26 cellular contexts compared by ENCODE assay signal in the genomic region with DNA sequence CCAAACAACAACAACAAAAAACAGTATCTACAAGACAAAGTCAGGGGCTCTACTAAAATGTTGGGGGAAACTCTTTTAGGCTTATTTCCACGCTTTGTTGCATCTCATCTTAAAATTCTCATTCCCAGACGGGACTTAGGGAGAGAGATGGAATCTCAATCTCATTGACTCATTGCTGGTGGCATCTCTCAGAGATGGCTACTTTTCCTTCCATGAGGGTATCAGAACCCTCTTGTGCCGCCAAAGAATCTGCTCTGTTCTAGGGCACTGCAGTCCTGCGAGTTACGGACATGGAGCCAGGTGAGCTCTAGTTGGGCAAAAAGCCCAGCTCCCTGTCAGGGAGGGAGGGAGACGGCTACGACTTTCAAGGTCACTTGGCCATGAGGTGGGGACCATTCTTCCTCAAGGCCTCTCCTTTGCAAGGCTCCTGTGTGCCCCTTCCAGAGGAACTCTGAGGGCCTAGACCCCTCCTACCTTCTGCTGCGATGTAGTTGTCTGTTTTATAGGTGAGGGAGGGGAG.
DNase-seq lines count a peak whose midpoint lies in the region; ATAC-seq, FAIRE-seq and TF ChIP-seq lines count a peak whose summit lies in the region.
"Had no signal": no experiment of that assay in that cellular context is flagged by ENCODE, and none has a peak within 500 bp of the region (broad histone marks: within the 10 kb centered on the region; RNA-seq: fewer than 3 reads in every experiment).

No MANE protein-coding gene starts in this region.

- H3K4me3 Mint-ChIP-seq in GM23338, result no peak overlapping the region
- H3K4me3 Mint-ChIP-seq: B cell; CD4-positive, alpha-beta T cell; CD8-positive, alpha-beta T cell had no signal

- H2AK5ac ChIP-seq in H1 (ENCODE audit: low read depth, low read length), result no peak overlapping the region
- peak overlapping the region; percentile 84 for H2AK5ac ChIP-seq in trophoblast cell (ENCODE audit: low read length)

- H2BK5ac ChIP-seq in H1 (ENCODE audit: low read depth, low read length) (peak overlapping the region; percentile 44; the same call in 1 of the 2 replicates), trophoblast cell (ENCODE audit: low read depth, low read length, poor library complexity) (peak overlapping the region; percentile 31)

- H4K8ac ChIP-seq in H1 (ENCODE audit: extremely low read depth, insufficient read depth, low read length) (no peak overlapping the region), trophoblast cell (ENCODE audit: low read depth, low read length) (no peak overlapping the region)

- no peaks in the 10 kb centered on the region; the same call in 1 of the 2 replicates for H3K23me2 ChIP-seq in H1 (ENCODE audit: low read depth, low read length)

- no peaks in the 10 kb centered on the region for H3K36me3 ChIP-seq in GM23338 (ENCODE audit: insufficient read depth)
- no peaks in the 10 kb centered on the region for H3K36me3 ChIP-seq in H1 (ENCODE audit: control insufficient read depth in 2 of 4, insufficient read depth in 4 of 4, low read length in 3 of 4)
- H3K36me3 ChIP-seq in trophoblast cell (ENCODE audit: control insufficient read depth in 1 of 2, insufficient read depth in 2 of 2, low read length in 2 of 2), result no peaks in the 10 kb centered on the region
- no peaks in the 10 kb centered on the region for H3K36me3 ChIP-seq in thyroid gland
- H3K36me3 ChIP-seq: BLaER1 treated with 17β-estradiol and CSF1 and Interleukin-3, amounts not matched to agents 10 nM and 100 nM had no signal

- ATAC-seq in GM23338, result no peak
- ATAC-seq: A549; CD8-positive, alpha-beta T cell; GM12878 had no signal

- no peak for FAIRE-seq in H1 (lab: Jason Lieb, UNC)
- FAIRE-seq: A549, GM12878, GM12892, GM18507 had no signal

- no peak for TF ChIP-seq EP300 in H1 (IDR thresholded peaks at IDR 0.05; ENCODE audit: borderline replicate concordance in 1 of 2, low read depth in 2 of 2, low read length in 2 of 2)

- peaks cover 16% of the 10 kb centered on the region for H3K4me1 Mint-ChIP-seq in GM23338
- H3K4me1 Mint-ChIP-seq: B cell had no signal

- H3K79me1 ChIP-seq in H1 (ENCODE audit: low read depth, low read length), result no peaks in the 10 kb centered on the region
- peaks cover 18% of the 10 kb centered on the region for H3K79me1 ChIP-seq in trophoblast cell (ENCODE audit: low read length)

- H3K79me2 ChIP-seq in GM23338 (replicated peaks; ENCODE audit: insufficient read depth) (no peaks in the 10 kb centered on the region), H1 (ENCODE audit: control insufficient read depth in 1 of 2, insufficient read depth in 2 of 2, low read length in 2 of 2) (no peaks in the 10 kb centered on the region), trophoblast cell (ENCODE audit: control insufficient read depth, insufficient read depth, low read length, poor library complexity) (peaks cover 1% of the 10 kb centered on the region)

- H4K20me1 ChIP-seq in GM23338 (replicated peaks; ENCODE audit: insufficient read depth) (no peaks in the 10 kb centered on the region), H1 (replicated peaks in 1 of 2; ENCODE audit: control insufficient read depth in 1 of 2, insufficient read depth in 2 of 2, low read length in 2 of 2) (no peaks in the 10 kb centered on the region)
- H4K20me1 ChIP-seq: BLaER1 treated with 17β-estradiol and CSF1 and Interleukin-3, amounts not matched to agents 10 nM and 100 nM had no signal

- H3K9me3 ChIP-seq in H1 (ENCODE audit: insufficient read depth in 2 of 2, low read depth in 1 of 2, low read length in 1 of 2), result no peaks in the 10 kb centered on the region
- peaks cover 3% of the 10 kb centered on the region for H3K9me3 ChIP-seq in trophoblast cell (ENCODE audit: insufficient read depth, low read depth, low read length)
- H3K9me3 ChIP-seq in thyroid gland, result no peaks in the 10 kb centered on the region
- H3K9me3 ChIP-seq: A549 had no signal

- intact Hi-C loops in thyroid gland (cut with DNase I) (no loop called here), posterior vena cava (cut with DNase I) (no loop called here)

- no peak overlapping the region for H3K23ac ChIP-seq in H1 (ENCODE audit: insufficient read length)
- no peak overlapping the region for H3K23ac ChIP-seq in trophoblast cell (ENCODE audit: low read length)

- no peak overlapping the region for H3K27ac Mint-ChIP-seq in GM23338
- H3K27ac Mint-ChIP-seq: B cell; CD4-positive, alpha-beta T cell; CD8-positive, alpha-beta T cell had no signal

- 0 out of 2 replicates have a peak overlapping the region, but pooled peaks have one; percentile 66 for H2AFZ ChIP-seq in GM23338
- no peak overlapping the region for H2AFZ ChIP-seq in H1 (ENCODE audit: low read length)
- no peak overlapping the region for H2AFZ ChIP-seq in trophoblast cell (ENCODE audit: insufficient read depth, low read length, poor library complexity)

- peaks cover 3% of the 10 kb centered on the region for H3K27me3 Mint-ChIP-seq in GM23338 (ENCODE audit: insufficient read depth, low read depth, poor library complexity)

- peaks cover 9% of the 10 kb centered on the region for H3F3A ChIP-seq in GM23338 (replicated peaks; ENCODE audit: low read depth)

- H4K12ac ChIP-seq in trophoblast cell (ENCODE audit: low read depth, low read length), result no peak overlapping the region

- no peak overlapping the region for H3K9ac ChIP-seq in H1 (replicated peaks in 1 of 4; ENCODE audit: extremely low read depth in 1 of 4, low read depth in 3 of 4, low read length in 3 of 4)
- H3K9ac ChIP-seq in trophoblast cell (ENCODE audit: low read length), result no peak overlapping the region
- H3K9ac ChIP-seq: BLaER1 treated with 17β-estradiol and CSF1 and Interleukin-3, amounts not matched to agents 10 nM and 100 nM had no signal

- no peaks in the 10 kb centered on the region for H3K27me3 ChIP-seq in GM23338 (ENCODE audit: insufficient read depth)
- H3K27me3 ChIP-seq in H1 (replicated peaks in 1 of 4; ENCODE audit: control insufficient read depth in 3 of 4, extremely low read depth in 1 of 4, insufficient read depth in 3 of 4, low read length in 3 of 4), result no peaks in the 10 kb centered on the region
- H3K27me3 ChIP-seq in trophoblast cell (ENCODE audit: insufficient read depth, low read length), result no peaks in the 10 kb centered on the region
- H3K27me3 ChIP-seq in thyroid gland, result no peaks in the 10 kb centered on the region
- H3K27me3 ChIP-seq: BLaER1 treated with 17β-estradiol and CSF1 and Interleukin-3, amounts not matched to agents 10 nM and 100 nM had no signal

- H2BK120ac ChIP-seq in H1 (replicated peaks; ENCODE audit: low read depth, low read length) (no peak overlapping the region), trophoblast cell (ENCODE audit: insufficient read depth, low read length, poor library complexity) (peak overlapping the region; percentile 85)

- WGBS in H1 (ENCODE audit: extremely low coverage in 1 of 2, insufficient coverage in 1 of 2, insufficient read length in 1 of 2, insufficient replicate concordance in 2 of 2, low coverage in 1 of 2, low lambda C conversion rate in 2 of 2, missing lambda C conversion rate in 1 of 2), 2 experiments, result 71% methylated on average over 8 of the region's 8 CpGs; no CpG with 5 or more reads in 1 of the 2 experiments
- WGBS in trophoblast cell (ENCODE audit: extremely low coverage, insufficient coverage, insufficient read length), result no CpG with 5 or more reads among the region's 8 CpGs
- WGBS in thyroid gland, 2 donors, result 41 to 42% methylated on average over 5 to 8 of the region's 8 CpGs

- H3K14ac ChIP-seq in H1 (ENCODE audit: insufficient read length) (no peak overlapping the region), trophoblast cell (ENCODE audit: low read length) (peak overlapping the region; percentile 59)

- H2BK20ac ChIP-seq in H1 (ENCODE audit: low read length), result no peak overlapping the region

- no peak for TF ChIP-seq RAD21 in H1 (IDR thresholded peaks at IDR 0.05 in 1 of 2, conservative IDR thresholded peaks at IDR 0.05 in 1 of 2; ENCODE audit: low read depth in 2 of 2, low read length in 2 of 2)

- DNase-seq in GM23338 (ENCODE audit: low spot score), result no peak
- no peak for DNase-seq in H1 (ENCODE audit: low read depth in 1 of 2, low spot score in 2 of 2)
- peak in 1 of 2 donors; percentile 43 for DNase-seq in trophoblast cell
- DNase-seq in thyroid gland, result peak; percentile 51 to 54
- no peak for DNase-seq in posterior vena cava (ENCODE audit: low spot score)
- no peak for DNase-seq in COLO829 (ENCODE audit: low spot score)
- DNase-seq in T-helper 1 cell, result no peak
- DNase-seq: AML-193; CD4-positive, alpha-beta T cell; CD8-positive, alpha-beta T cell; COR-L47; DMS 273 treated with DMSO at 0.1 percent for 48 hours; DMS153; DMS53; DMS79; DND-41; EL; GDM1 had no signal

- TF ChIP-seq POLR2A in H1 (IDR thresholded peaks at IDR 0.05; ENCODE audit: control extremely low read depth in 1 of 2, low read depth in 2 of 2, low read length in 2 of 2) (no peak), thyroid gland (IDR thresholded peaks at IDR 0.05) (no peak)

- H4K91ac ChIP-seq in H1 (replicated peaks; ENCODE audit: insufficient read length, low read length) (no peak overlapping the region), trophoblast cell (ENCODE audit: low read depth, low read length) (peak overlapping the region; percentile 76)

- 0 out of 2 replicates have a peak, but pooled peaks cover 22% of the 10 kb centered on the region for H3K9me2 ChIP-seq in GM23338 (ENCODE audit: insufficient read depth)

- H3K4me2 ChIP-seq in GM23338, result no peak overlapping the region
- no peak overlapping the region for H3K4me2 ChIP-seq in H1 (ENCODE audit: insufficient read depth in 1 of 2, low read depth in 2 of 2, low read length in 2 of 2)
- H3K4me2 ChIP-seq in trophoblast cell (ENCODE audit: low read length), result no peak overlapping the region
- H3K4me2 ChIP-seq: A549; BLaER1 treated with 17β-estradiol and CSF1 and Interleukin-3, amounts not matched to agents 10 nM and 100 nM had no signal

- H3K36me3 Mint-ChIP-seq in GM23338 (ENCODE audit: low read depth), result no peaks in the 10 kb centered on the region
- H3K36me3 Mint-ChIP-seq: CD8-positive, alpha-beta T cell had no signal

- no peak overlapping the region for H4K5ac ChIP-seq in H1 (ENCODE audit: insufficient read length, low read depth, low read length)

- H3K27ac ChIP-seq in GM23338 (ENCODE audit: low read depth) (no peak overlapping the region), H1 (ENCODE audit: low read depth, low read length) (no peak overlapping the region), trophoblast cell (ENCODE audit: low read depth, low read length) (no peak overlapping the region), thyroid gland (no peak overlapping the region)
- H3K27ac ChIP-seq: 22Rv1; A549; BLaER1 treated with 17β-estradiol and CSF1 and Interleukin-3, amounts not matched to agents 10 nM and 100 nM; C4-2B had no signal

- H3K4ac ChIP-seq in H1 (replicated peaks; ENCODE audit: insufficient read length, low read depth, low read length) (no peak overlapping the region), trophoblast cell (ENCODE audit: low read depth, low read length) (no peak overlapping the region)

- H2BK12ac ChIP-seq in H1 (ENCODE audit: low read depth, low read length) (no peak overlapping the region), trophoblast cell (ENCODE audit: low read length) (peak overlapping the region; percentile 89)

- TF ChIP-seq CTCF in GM23338 (conservative IDR thresholded peaks at IDR 0.05; ENCODE audit: low read depth in 2 of 2), result no peak
- no peak for TF ChIP-seq CTCF in H1 (IDR thresholded peaks at IDR 0.05; ENCODE audit: control extremely low read depth in 1 of 3, insufficient read depth in 1 of 3, low read depth in 1 of 3, low read length in 3 of 3)
- no peak for TF ChIP-seq CTCF in thyroid gland (IDR thresholded peaks at IDR 0.05)

- H3K56ac ChIP-seq in H1 (replicated peaks; ENCODE audit: insufficient read length, low read depth, low read length), result no peak overlapping the region

- H3K4me1 ChIP-seq in GM23338 (ENCODE audit: insufficient read depth) (peaks cover 19% of the 10 kb centered on the region), H1 (replicated peaks in 1 of 4; ENCODE audit: control insufficient read depth in 3 of 4, insufficient read depth in 4 of 4, low read length in 3 of 4) (peaks cover 9 to 14% (median 10%) of the 10 kb centered on the region in 4 experiments), trophoblast cell (ENCODE audit: control insufficient read depth in 1 of 2, insufficient read depth in 2 of 2, low read length in 2 of 2) (peaks cover 20 to 27% of the 10 kb centered on the region in 2 experiments), thyroid gland (peaks cover 19 to 22% of the 10 kb centered on the region in 2 donors)

- CTCF ChIA-PET in H1 (lab: Charles Lee; ENCODE audit: partially characterized antibody), result no interaction called here

- H3K18ac ChIP-seq in H1 (ENCODE audit: extremely low read depth, low read length), result no peak overlapping the region; the same call in 1 of the 2 replicates
- no peak overlapping the region for H3K18ac ChIP-seq in trophoblast cell (ENCODE audit: low read length)

- POLR2A ChIA-PET in H1 (lab: Charles Lee; ENCODE audit: partially characterized antibody), result no interaction called here

- H3K4me3 ChIP-seq in GM23338 (no peak overlapping the region), H1 (ENCODE audit: extremely low read depth in 1 of 4, insufficient read depth in 2 of 4, low read depth in 3 of 4, low read length in 4 of 4) (no peak overlapping the region), trophoblast cell (ENCODE audit: low read depth, low read length) (no peak overlapping the region), thyroid gland (replicated peaks in 1 of 3) (no peak overlapping the region)
- H3K4me3 ChIP-seq: A549; BLaER1 treated with 17β-estradiol and CSF1 and Interleukin-3, amounts not matched to agents 10 nM and 100 nM; GM12878 had no signal

- 0 out of 2 replicates have a peak overlapping the region, but pooled peaks have one; percentile 1 for H2BK15ac ChIP-seq in H1 (ENCODE audit: low read length)

- peaks cover 5% of the 10 kb centered on the region; the same call in 2 of the 3 replicates for H3K9me3 Mint-ChIP-seq in GM23338
- H3K9me3 Mint-ChIP-seq: CD4-positive, alpha-beta T cell; CD8-positive, alpha-beta T cell had no signal

Comparison
In these comparisons a context has a peak if more than half of its experiments do, and no peak if none do; other contexts are left out.
1. DNase-seq: peak in thyroid gland (2 of 2); none in GM23338 (single experiment), H1 (0 of 2), posterior vena cava (single experiment), COLO829 (single experiment) and T-helper 1 cell (0 of 5).